1 cellular context compared by ENCODE assay signal in the genomic region with DNA sequence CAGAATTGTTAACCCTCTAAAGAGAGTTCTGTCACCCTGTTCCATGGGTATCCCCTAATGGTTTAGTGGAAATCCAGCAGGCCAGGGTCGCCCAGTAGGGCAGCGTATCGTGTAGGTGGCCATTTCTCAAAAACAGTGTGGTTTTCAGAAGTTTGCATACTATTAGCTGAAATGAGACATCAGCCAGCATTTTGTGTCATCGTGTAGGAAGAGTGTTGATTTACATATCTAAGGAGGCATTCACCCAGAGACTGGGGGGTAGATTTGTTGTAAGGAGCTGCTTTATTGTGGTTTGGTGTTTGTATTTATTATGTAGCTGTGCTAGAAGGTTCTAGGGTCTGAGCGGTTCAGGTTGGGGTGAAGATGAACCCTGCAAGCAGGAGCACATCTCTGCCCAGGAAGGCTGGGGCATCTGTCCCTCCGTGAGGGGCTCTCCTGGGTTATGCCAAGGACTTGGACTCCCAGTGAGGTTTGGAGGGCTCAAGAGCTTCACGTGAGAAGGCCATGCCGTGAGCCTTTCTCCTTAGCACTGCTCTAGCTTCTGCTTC.
TF ChIP-seq lines count a peak whose summit lies in the region.

No MANE protein-coding gene starts in this region.

TF ChIP-seq in H1, 55 proteins besides CTCF, POLR2A, EP300 and RAD21 (continued from another document):
- TF ChIP-seq, protein P1, sequence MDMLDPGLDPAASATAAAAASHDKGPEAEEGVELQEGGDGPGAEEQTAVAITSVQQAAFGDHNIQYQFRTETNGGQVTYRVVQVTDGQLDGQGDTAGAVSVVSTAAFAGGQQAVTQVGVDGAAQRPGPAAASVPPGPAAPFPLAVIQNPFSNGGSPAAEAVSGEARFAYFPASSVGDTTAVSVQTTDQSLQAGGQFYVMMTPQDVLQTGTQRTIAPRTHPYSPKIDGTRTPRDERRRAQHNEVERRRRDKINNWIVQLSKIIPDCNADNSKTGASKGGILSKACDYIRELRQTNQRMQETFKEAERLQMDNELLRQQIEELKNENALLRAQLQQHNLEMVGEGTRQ (IDR thresholded peaks at IDR 0.05; ENCODE audit: low read length) = no peak
- no peak for TF ChIP-seq RNF2 (IDR thresholded peaks at IDR 0.05; ENCODE audit: borderline replicate concordance, low read depth, low read length, missing control alignments, poor library complexity, severe bottlenecking)
- TF ChIP-seq SIX5 (IDR thresholded peaks at IDR 0.05; ENCODE audit: low read depth, low read length) = no peak
- no peak for TF ChIP-seq GABPA (IDR thresholded peaks at IDR 0.05; ENCODE audit: borderline replicate concordance, insufficient read depth, low read length)
- TF ChIP-seq, protein P2, sequence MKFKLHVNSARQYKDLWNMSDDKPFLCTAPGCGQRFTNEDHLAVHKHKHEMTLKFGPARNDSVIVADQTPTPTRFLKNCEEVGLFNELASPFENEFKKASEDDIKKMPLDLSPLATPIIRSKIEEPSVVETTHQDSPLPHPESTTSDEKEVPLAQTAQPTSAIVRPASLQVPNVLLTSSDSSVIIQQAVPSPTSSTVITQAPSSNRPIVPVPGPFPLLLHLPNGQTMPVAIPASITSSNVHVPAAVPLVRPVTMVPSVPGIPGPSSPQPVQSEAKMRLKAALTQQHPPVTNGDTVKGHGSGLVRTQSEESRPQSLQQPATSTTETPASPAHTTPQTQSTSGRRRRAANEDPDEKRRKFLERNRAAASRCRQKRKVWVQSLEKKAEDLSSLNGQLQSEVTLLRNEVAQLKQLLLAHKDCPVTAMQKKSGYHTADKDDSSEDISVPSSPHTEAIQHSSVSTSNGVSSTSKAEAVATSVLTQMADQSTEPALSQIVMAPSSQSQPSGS (IDR thresholded peaks at IDR 0.05; ENCODE audit: low read length) = no peak
- TF ChIP-seq GTF2F1 (IDR thresholded peaks at IDR 0.05; ENCODE audit: borderline replicate concordance, low read depth, low read length) = no peak
TF ChIP-seq in H1: peak in this region for 0.
